In genomic region chr14:52000631-52001030, GRCh38 we compare ENCODE assay signal across 21 cellular contexts. TPM values are rescaled to one million over a fixed set of nuclear protein-coding genes. Genes with fewer than 3 reads are reported as not detected.
DNase-seq lines count a peak whose midpoint lies in the region; ATAC-seq, FAIRE-seq and TF ChIP-seq lines count a peak whose summit lies in the region.
"Had no signal": no experiment of that assay in that cellular context is flagged by ENCODE, and none has a peak within 500 bp of the region (broad histone marks: within the 10 kb centered on the region; RNA-seq: fewer than 3 reads in every experiment).

No MANE protein-coding gene starts in this region.

- H4K91ac ChIP-seq in IMR-90 (ENCODE audit: insufficient read depth, low read depth, low read length): no peak overlapping the region

- TF ChIP-seq RAD21 in IMR-90 (IDR thresholded peaks at IDR 0.05; ENCODE audit: low read length): no peak

- POLR2A ChIA-PET in A673 (lab: Charles Lee; ENCODE audit: low non-redundant PET): no interaction called here
- POLR2A ChIA-PET in IMR-90 (lab: Charles Lee; ENCODE audit: unreplicated experiment): interaction anchor here (0.9 kb wide), 1 partner anchor 68 kb away, joined by 3 read pairs; the partner anchor contains the start of gene NID2

- no peak overlapping the region for H4K5ac ChIP-seq in IMR-90 (ENCODE audit: low read depth, low read length)

- no peaks in the 10 kb centered on the region for H3K9me3 ChIP-seq in A673 (ENCODE audit: low read depth, low read length, poor library complexity, severe bottlenecking)
- no peaks in the 10 kb centered on the region for H3K9me3 ChIP-seq in IMR-90 (ENCODE audit: control insufficient read depth, insufficient read depth, low read length)
- no peaks in the 10 kb centered on the region for H3K9me3 ChIP-seq in osteoblast (ENCODE audit: low read depth, low read length)
- H3K9me3 ChIP-seq: Peyer's patch, SJCRH30 had no signal

- no peak overlapping the region for H2BK20ac ChIP-seq in IMR-90 (ENCODE audit: low read depth, low read length)

- H2AFZ ChIP-seq in IMR-90 (replicated peaks; ENCODE audit: low read length, poor library complexity): no peak overlapping the region
- no peak overlapping the region for H2AFZ ChIP-seq in osteoblast (ENCODE audit: low read length)

- H3K18ac ChIP-seq in IMR-90 (ENCODE audit: low read depth, low read length): no peak overlapping the region

- CTCF ChIA-PET in A673 (lab: Charles Lee) (no interaction called here), IMR-90 (lab: Yijun Ruan, JAX) (no interaction called here)

- H3K4ac ChIP-seq in IMR-90 (ENCODE audit: low read depth, low read length): no peak overlapping the region

- H3K27ac ChIP-seq in A673 (ENCODE audit: low read depth, low read length, poor library complexity, severe bottlenecking) (no peak overlapping the region), IMR-90 (ENCODE audit: insufficient read depth, low read length) (no peak overlapping the region; the same call in 1 of the 2 replicates), osteoblast (ENCODE audit: low read depth, low read length) (peak overlapping the region; percentile 64)
- H3K27ac ChIP-seq: HL-60, Peyer's patch, SJCRH30 had no signal

- peaks cover 19% of the 10 kb centered on the region for H3K79me2 ChIP-seq in osteoblast (ENCODE audit: insufficient read depth, low read length)

- intact Hi-C loops in A673 (cut with micrococcal nuclease; ENCODE audit: unreplicated experiment): loop anchor here (5.0 to 10.0 kb wide), 2 partner anchors 72 to 474 kb away; no protein-coding TSS in a partner anchor
- intact Hi-C loops in IMR-90 (cut with micrococcal nuclease): loop anchor here (5.0 kb wide), 1 partner anchor 67 kb away; the partner anchor contains the start of gene NID2

- peaks cover 13 to 37% of the 10 kb centered on the region in 2 experiments for H3K79me1 ChIP-seq in IMR-90 (ENCODE audit: low read depth in 1 of 2, low read length in 2 of 2)

- peak; percentile 12 for FAIRE-seq in endometrium (lab: Jason Lieb, UNC)
- FAIRE-seq: GM12892, HepG2 had no signal

- no peak overlapping the region for H3K4me2 ChIP-seq in IMR-90 (ENCODE audit: low read depth, low read length)
- H3K4me2 ChIP-seq in osteoblast (ENCODE audit: insufficient read depth, low read length): no peak overlapping the region

- H3K9ac ChIP-seq in IMR-90 (ENCODE audit: low read depth, low read length): peak overlapping the region; percentile 6; the same call in 1 of the 2 replicates

- no peak overlapping the region for H2AK9ac ChIP-seq in IMR-90 (replicated peaks; ENCODE audit: low read depth, low read length, poor library complexity)

- no peak overlapping the region for H2BK5ac ChIP-seq in IMR-90 (ENCODE audit: low read depth, low read length, poor library complexity, severe bottlenecking)

- H3K4me3 ChIP-seq in A673 (ENCODE audit: low read depth, low read length, poor library complexity, severe bottlenecking) (no peak overlapping the region), IMR-90 (ENCODE audit: insufficient read depth, low read depth, low read length) (no peak overlapping the region), osteoblast (ENCODE audit: insufficient read depth, low read length) (no peak overlapping the region)
- H3K4me3 ChIP-seq: Peyer's patch, SJCRH30 had no signal

- peaks cover 5% of the 10 kb centered on the region for H3K9me1 ChIP-seq in IMR-90 (ENCODE audit: insufficient read depth, low read length)

- no peak overlapping the region for H3K56ac ChIP-seq in IMR-90 (ENCODE audit: extremely low read depth, insufficient read depth, low read length)

- H4K20me1 ChIP-seq in IMR-90 (ENCODE audit: insufficient read depth, low read length): no peaks in the 10 kb centered on the region
- no peaks in the 10 kb centered on the region for H4K20me1 ChIP-seq in osteoblast (ENCODE audit: insufficient read depth, low read length)

- in situ Hi-C loops in IMR-90 (cut with MboI; ENCODE audit: low sequenced_read_pairs): loop anchor here (25.0 kb wide), 1 partner anchor 712 kb away; the partner anchor contains the start of gene PSMC6

- no peak for TF ChIP-seq POLR2A in IMR-90 (IDR thresholded peaks at IDR 0.05; ENCODE audit: low read depth, low read length)

- H3K27me3 ChIP-seq in A673 (replicated peaks; ENCODE audit: insufficient read depth, low read depth, low read length, poor library complexity): no peaks in the 10 kb centered on the region
- H3K27me3 ChIP-seq in IMR-90 (ENCODE audit: control insufficient read depth, insufficient read depth, low read length): no peaks in the 10 kb centered on the region
- H3K27me3 ChIP-seq in osteoblast (ENCODE audit: insufficient read depth, low read length): no peaks in the 10 kb centered on the region
- H3K27me3 ChIP-seq: Peyer's patch, SJCRH30 had no signal

- H3K14ac ChIP-seq in IMR-90 (replicated peaks; ENCODE audit: low read depth, low read length): no peak overlapping the region

- H4K8ac ChIP-seq in IMR-90 (ENCODE audit: low read depth in 2 of 2, low read length in 2 of 2): no peak overlapping the region

- TF ChIP-seq CTCF in A673 (conservative IDR thresholded peaks at IDR 0.05; ENCODE audit: low read depth, low read length) (no peak), IMR-90 (conservative IDR thresholded peaks at IDR 0.05; ENCODE audit: low read depth, low read length) (no peak), osteoblast (IDR thresholded peaks at IDR 0.05; ENCODE audit: extremely low read depth, low read depth, low read length) (no peak)

- H3K4me1 ChIP-seq in A673 (ENCODE audit: insufficient read depth, low read length, poor library complexity, severe bottlenecking) (peaks cover 5% of the 10 kb centered on the region), IMR-90 (ENCODE audit: control insufficient read depth, insufficient read depth, low read length) (no peaks in the 10 kb centered on the region), osteoblast (ENCODE audit: insufficient read depth, low read length) (peaks cover 21% of the 10 kb centered on the region)
- H3K4me1 ChIP-seq: Peyer's patch, SJCRH30 had no signal

- H2BK120ac ChIP-seq in IMR-90 (ENCODE audit: low read depth, low read length): no peak overlapping the region

- H2BK15ac ChIP-seq in IMR-90 (ENCODE audit: low read depth, low read length): no peak overlapping the region

- H3K23ac ChIP-seq in IMR-90 (ENCODE audit: low read depth, low read length): no peak overlapping the region

- dilution Hi-C loops in IMR-90 (cut with HindIII; ENCODE audit: low sequenced_read_pairs, unreplicated experiment): no loop called here

- BruUV-seq in A673 (replicated peaks; lab: Mats Ljungman, UMichigan) (no TSS peak), IMR-90 (replicated peaks; lab: Mats Ljungman, UMichigan) (no TSS peak)

- no peak for ATAC-seq in IMR-90 (ENCODE audit: low read depth)
- no peak for ATAC-seq in activated CD4-positive, CD25-positive, alpha-beta regulatory T cell treated with anti-CD3 and anti-CD28 coated beads, Interleukin-2, amount 50 U/mL, for 24 hours
- ATAC-seq: HepG2 had no signal

- WGBS in IMR-90 (ENCODE audit: extremely low coverage in 2 of 2, insufficient read length in 1 of 2), 2 experiments: no CpG with 5 or more reads among the region's 3 CpGs

- peaks cover 79% of the 10 kb centered on the region for H3K36me3 ChIP-seq in A673 (ENCODE audit: insufficient read depth, low read length, poor library complexity, severe bottlenecking)
- peaks cover 24% of the 10 kb centered on the region for H3K36me3 ChIP-seq in IMR-90 (ENCODE audit: control insufficient read depth, insufficient read depth, low read length)
- H3K36me3 ChIP-seq in osteoblast (ENCODE audit: insufficient read depth, low read length): peaks cover 45% of the 10 kb centered on the region

- H2AK5ac ChIP-seq in IMR-90 (ENCODE audit: low read depth, low read length): no peak overlapping the region

- peak; percentile 43 for DNase-seq in A673 (ENCODE audit: low spot score)
- DNase-seq in IMR-90: no peak
- DNase-seq in osteoblast (ENCODE audit: insufficient read length, low spot score, missing footprints): no peak
- DNase-seq in occipital lobe (lab: John Stamatoyannopoulos, UW): no peak
- DNase-seq in pons (ENCODE audit: low spot score): no peak
- DNase-seq: GOT3, KBM-7, MM.1S, NCI-H1048, NCI-H1417 treated with DMSO at 0.1 percent for 48 hours, NCI-H187, NCI-H2107, NCI-H510A, NCI-H774, Peyer's patch, SJCRH30 had no signal

TF ChIP-seq in IMR-90, 13 proteins besides CTCF, POLR2A, EP300 and RAD21:
- no peak for TF ChIP-seq RFX5 (IDR thresholded peaks at IDR 0.05; ENCODE audit: low read depth, low read length)

RNA-seq across cellular contexts. Expression of gene RTRAF, which starts 11.3 kb away (rescaled TPM):
- total RNA-seq in A673 (2021): 258 and 267 TPM in 2 replicates
- 53.2 and 94.7 TPM in 2 replicates for total RNA-seq in IMR-90 (2012; rRNA removed)
- 102 and 139 TPM in 2 replicates for polyA plus RNA-seq in IMR-90 (2012; rRNA removed)
- 4.0 and 8.4 TPM in 2 replicates for polyA plus RNA-seq in IMR-90 (2012; cell fraction: cytosol; rRNA removed)
- polyA plus RNA-seq in IMR-90 (2012; cell fraction: nucleus; rRNA removed; ENCODE audit: low replicate concordance): 1.5 and 27.7 TPM in 2 replicates
- 53.2 and 63.6 TPM in 2 replicates for total RNA-seq in osteoblast
- 52.1 TPM for total RNA-seq in occipital lobe
